ENCODE assay signal across 23 cellular contexts in the genomic region with DNA sequence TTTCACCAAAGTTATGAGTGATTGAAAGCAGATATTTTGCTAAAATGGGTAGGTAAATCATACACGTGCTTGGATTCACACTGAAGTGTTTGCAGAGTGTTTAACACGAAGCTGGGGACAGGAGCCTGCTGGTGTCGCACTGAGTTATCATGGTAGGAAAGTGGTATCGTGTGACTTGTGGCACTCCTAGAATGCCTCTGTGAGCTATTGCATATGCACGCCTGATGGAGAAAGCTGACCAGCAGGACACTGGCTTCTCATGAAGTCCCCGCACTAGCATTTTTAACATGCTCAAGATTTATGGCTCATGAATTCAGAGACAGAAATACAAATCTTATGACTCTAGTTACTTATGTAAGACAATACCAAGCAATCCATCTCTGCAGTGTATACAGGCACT. TPM values are rescaled to one million over a fixed set of nuclear protein-coding genes. Genes with fewer than 3 reads are reported as not detected.
"Had no signal": no experiment of that assay in that cellular context is flagged by ENCODE, and none has a peak within 500 bp of the region (broad histone marks: within the 10 kb centered on the region; RNA-seq: fewer than 3 reads in every experiment).

No MANE protein-coding gene starts in this region.

- H3K27me3 ChIP-seq: body of pancreas, colonic mucosa, esophagus muscularis mucosa, neutrophil, thyroid gland had no signal

- H3K9me3 ChIP-seq: body of pancreas, colonic mucosa, esophagus muscularis mucosa, neutrophil, thyroid gland had no signal

- H3K9ac ChIP-seq: parathyroid adenoma had no signal

- H3K36me3 ChIP-seq: colonic mucosa, esophagus muscularis mucosa, neutrophil, thyroid gland had no signal

- DNase-seq: activated B cell treated with CpG ODN at 0.5 μM for 24 hours; activated CD4-positive, alpha-beta T cell treated with anti-CD3 and anti-CD28 coated beads for 48 hours; activated CD8-positive, alpha-beta memory T cell treated with anti-CD3 and anti-CD28 coated beads, Interleukin-2, amount 50 U/mL, for 4 hours; activated CD8-positive, alpha-beta T cell treated with anti-CD3 and anti-CD28 coated beads for 36 hours; activated gamma-delta T cell treated with Interleukin-2 at 50 U/mL for 16 hours; activated naive CD8-positive, alpha-beta T cell treated with anti-CD3 and anti-CD28 coated beads for 36 hours; activated T-cell treated with anti-CD3 and anti-CD28 coated beads, Interleukin-2, amount 50 U/mL, for 72 hours; amygdala; body of pancreas; central memory CD4-positive, alpha-beta T cell; colonic mucosa; glutamatergic neuron; hypothalamus; mesenchymal stem cell; natural killer cell; retina; stimulated activated CD4-positive, alpha-beta T cell treated with anti-CD3 and anti-CD28 coated beads, Interleukin-2, amount 100 ng/mL, for 48 hours; thyroid gland had no signal

- H2AFZ ChIP-seq: parathyroid adenoma had no signal

- H3K27ac ChIP-seq: body of pancreas, colonic mucosa, esophagus muscularis mucosa, neutrophil, parathyroid adenoma, thyroid gland had no signal

- H3K4me3 ChIP-seq: body of pancreas, colonic mucosa, esophagus muscularis mucosa, thyroid gland had no signal

- H3K4me1 ChIP-seq: body of pancreas, colonic mucosa, esophagus muscularis mucosa, parathyroid adenoma, thyroid gland had no signal

- H3K79me2 ChIP-seq: parathyroid adenoma had no signal

RNA-seq across cellular contexts. Expression of a gene that starts 19.7 kb away (rescaled TPM):
- total RNA-seq: activated B cell treated with CpG ODN at 0.5 μM for 24 hours; activated CD8-positive, alpha-beta T cell treated with anti-CD3 and anti-CD28 coated beads for 36 hours; activated naive CD8-positive, alpha-beta T cell treated with anti-CD3 and anti-CD28 coated beads for 36 hours; activated T-cell treated with anti-CD3 and anti-CD28 coated beads, Interleukin-2, amount 50 U/mL, for 72 hours; body of pancreas; colonic mucosa; esophagus muscularis mucosa; kidney epithelial cell; natural killer cell had no signal
- polyA plus RNA-seq: liver had no signal
